Comparison of ENCODE assay signal across 25 cellular contexts in genomic region chr16:71432906-71433305, GRCh38. TPM values are rescaled to one million over a fixed set of nuclear protein-coding genes. Genes with fewer than 3 reads are reported as not detected.
"Had no signal": no experiment of that assay in that cellular context is flagged by ENCODE, and none has a peak within 500 bp of the region (broad histone marks: within the 10 kb centered on the region; RNA-seq: fewer than 3 reads in every experiment).

No MANE protein-coding gene starts in this region.

- H3K27ac ChIP-seq: SJSA1, SK-N-MC had no signal

- H3K4me1 ChIP-seq: SJSA1 had no signal

- DNase-seq: IMR-90, Karpas-422, KG1, MG63, NCI-H1092, NCI-H1105 treated with DMSO at 0.1 percent for 48 hours, NCI-H1417 treated with DMSO at 0.1 percent for 48 hours, NCI-H146, NCI-H1694 treated with DMSO at 0.1 percent for 48 hours, NCI-H1930, NCI-H2081, NCI-H2171, NCI-H226, NCI-H446, NCI-H510A, NCI-H524 treated with DMSO at 0.1 percent for 48 hours, NCI-H69, NCI-H774, Right ventricle myocardium superior, RPMI8226, SIG-M5 had no signal

- H3K27me3 ChIP-seq: MG63, SJSA1 had no signal

- H3K36me3 ChIP-seq: MG63, SJSA1 had no signal

- H3K9me3 ChIP-seq: MG63, SJSA1 had no signal

- H3K4me3 ChIP-seq: MG63, SJSA1, SK-N-MC had no signal

RNA-seq across cellular contexts. Expression of gene TLE7, which starts 8.9 kb away (rescaled TPM):
- total RNA-seq: HepG2, HT1080, IMR-90, Right ventricle myocardium superior, SJSA1 had no signal
- polyA plus RNA-seq: HepG2, IMR-90 had no signal
